15 cellular contexts compared by ENCODE assay signal in genomic region chr15:38588672-38589071, GRCh38. TPM values are rescaled to one million over a fixed set of nuclear protein-coding genes. Genes with fewer than 3 reads are reported as not detected.
DNase-seq lines count a peak whose midpoint lies in the region; ATAC-seq and TF ChIP-seq lines count a peak whose summit lies in the region.
"Had no signal": no experiment of that assay in that cellular context is flagged by ENCODE, and none has a peak within 500 bp of the region (broad histone marks: within the 10 kb centered on the region; RNA-seq: fewer than 3 reads in every experiment).

No MANE protein-coding gene starts in this region.

- H3K4me1 Mint-ChIP-seq in natural killer cell treated with Interleukin-12 subunit alpha and Interleukin-12 subunit beta and Interleukin-15 and Interleukin-18, amount 100 ng/mL, for 72 hours (ENCODE audit: low read depth in 2 of 2), result peaks cover 34 to 46% of the 10 kb centered on the region in 2 donors
- H3K4me1 Mint-ChIP-seq in natural killer cell, result peaks cover 14 to 19% of the 10 kb centered on the region in 2 donors
- peaks cover 14% of the 10 kb centered on the region for H3K4me1 Mint-ChIP-seq in MCF 10A (ENCODE audit: insufficient read depth, unreplicated experiment)

- TF ChIP-seq CTCF in natural killer cell (IDR thresholded peaks at IDR 0.05) (no peak), MCF 10A (IDR thresholded peaks at IDR 0.05; ENCODE audit: unreplicated experiment) (no peak)

- CTCF ChIA-PET in MCF 10A (lab: Yijun Ruan, JAX), result interaction anchor here (0.8 to 4.5 kb wide), 6 partner anchors 18 to 149 kb away, joined by 3 to 23 read pairs (median 4); partner anchors contain the start of gene RASGRP1

- ATAC-seq in natural killer cell treated with Interleukin-12 subunit alpha and Interleukin-12 subunit beta and Interleukin-15 and Interleukin-18, amount 100 ng/mL, for 72 hours, result peak in 1 of 2 donors; percentile 9
- ATAC-seq in natural killer cell (no peak), GM18870 (IDR thresholded peaks at IDR 0.05; ENCODE audit: unreplicated experiment) (no peak), GM18498 (IDR thresholded peaks at IDR 0.05; ENCODE audit: unreplicated experiment) (no peak), HG02870 (IDR thresholded peaks at IDR 0.05; ENCODE audit: unreplicated experiment) (no peak)

- peaks cover 12% of the 10 kb centered on the region for H3K36me3 Mint-ChIP-seq in natural killer cell treated with Interleukin-12 subunit alpha and Interleukin-12 subunit beta and Interleukin-15 and Interleukin-18, amount 100 ng/mL, for 72 hours
- H3K36me3 Mint-ChIP-seq in natural killer cell, result no peaks in the 10 kb centered on the region
- no peaks in the 10 kb centered on the region for H3K36me3 Mint-ChIP-seq in MCF 10A (ENCODE audit: insufficient read depth, unreplicated experiment)

- no peaks in the 10 kb centered on the region for H3K27me3 Mint-ChIP-seq in natural killer cell treated with Interleukin-12 subunit alpha and Interleukin-12 subunit beta and Interleukin-15 and Interleukin-18, amount 100 ng/mL, for 72 hours
- no peaks in the 10 kb centered on the region for H3K27me3 Mint-ChIP-seq in natural killer cell (ENCODE audit: low read depth in 2 of 2)
- peaks cover 4% of the 10 kb centered on the region for H3K27me3 Mint-ChIP-seq in MCF 10A (ENCODE audit: insufficient read depth, unreplicated experiment)

- no TSS peak for BruUV-seq in MCF 10A (replicated peaks; lab: Mats Ljungman, UMichigan)

- intact Hi-C loops in natural killer cell (cut with micrococcal nuclease) (no loop called here), MCF 10A (cut with micrococcal nuclease) (no loop called here)

- peak overlapping the region; percentile 66 to 91 for H3K27ac Mint-ChIP-seq in natural killer cell treated with Interleukin-12 subunit alpha and Interleukin-12 subunit beta and Interleukin-15 and Interleukin-18, amount 100 ng/mL, for 72 hours
- H3K27ac Mint-ChIP-seq in natural killer cell (no peak overlapping the region), MCF 10A (ENCODE audit: low read depth, unreplicated experiment) (no peak overlapping the region)
- H3K27ac Mint-ChIP-seq: activated naive CD4-positive, alpha-beta T cell treated with anti-CD3 and anti-CD28 coated beads, Interleukin-2, amount 10 ng/mL, durations not matched to agents 7 days and 5 days; endodermal cell had no signal

- no peak for DNase-seq in natural killer cell treated with Interleukin-12 subunit alpha and Interleukin-12 subunit beta and Interleukin-15 and Interleukin-18, amount 100 ng/mL, for 72 hours (ENCODE audit: low spot score)
- DNase-seq in natural killer cell (no peak), MCF 10A (ENCODE audit: unreplicated experiment) (peak; percentile 25), kidney glomerular epithelial cell (lab: John Stamatoyannopoulos, UW) (peak; percentile 48), AG08395 (ENCODE audit: low spot score) (no peak)
- DNase-seq: activated naive CD4-positive, alpha-beta T cell treated with anti-CD3 and anti-CD28 coated beads, Interleukin-2, amount 10 ng/mL, durations not matched to agents 7 days and 5 days; central memory CD4-positive, alpha-beta T cell; endodermal cell; Kasumi-1; left cardiac atrium; NCI-H446 treated with DMSO at 0.1 percent for 48 hours; SW 1271 had no signal

- H3K4me3 Mint-ChIP-seq in natural killer cell treated with Interleukin-12 subunit alpha and Interleukin-12 subunit beta and Interleukin-15 and Interleukin-18, amount 100 ng/mL, for 72 hours, result peak overlapping the region; percentile 57
- H3K4me3 Mint-ChIP-seq in natural killer cell (no peak overlapping the region), MCF 10A (ENCODE audit: unreplicated experiment) (no peak overlapping the region)
- H3K4me3 Mint-ChIP-seq: activated naive CD4-positive, alpha-beta T cell treated with anti-CD3 and anti-CD28 coated beads, Interleukin-2, amount 10 ng/mL, durations not matched to agents 7 days and 5 days; endodermal cell had no signal

- POLR2A ChIA-PET in MCF 10A (lab: Yijun Ruan, JAX), result interaction anchor here (0.6 kb wide), 1 partner anchor 10 kb away, joined by 3 read pairs; no protein-coding TSS in a partner anchor

- H3K9me3 Mint-ChIP-seq in natural killer cell treated with Interleukin-12 subunit alpha and Interleukin-12 subunit beta and Interleukin-15 and Interleukin-18, amount 100 ng/mL, for 72 hours, result peaks cover 5% of the 10 kb centered on the region
- peaks cover 0 to 1% of the 10 kb centered on the region in 2 donors for H3K9me3 Mint-ChIP-seq in natural killer cell
- peaks cover 2% of the 10 kb centered on the region for H3K9me3 Mint-ChIP-seq in MCF 10A (ENCODE audit: unreplicated experiment)

RNA-seq across cellular contexts. Expression of gene RASGRP1, which starts 24.1 kb away (rescaled TPM):
- 100 to 1,000 TPM; 154 to 241 TPM for total RNA-seq in natural killer cell treated with Interleukin-12 subunit alpha and Interleukin-12 subunit beta and Interleukin-15 and Interleukin-18, amount 100 ng/mL, for 72 hours
- total RNA-seq in natural killer cell (100 to 1,000 TPM in 1 of 3 donors, 10 to 100 TPM in 2; 65.9 to 122 (median 96.5) TPM), MCF 10A (2022) (not detected in 2 replicates)

Comparison
In these comparisons a context has a peak if more than half of its experiments do, and no peak if none do; other contexts are left out.
1. H3K27ac Mint-ChIP-seq: peak in natural killer cell treated with Interleukin-12 subunit alpha and Interleukin-12 subunit beta and Interleukin-15 and Interleukin-18, amount 100 ng/mL, for 72 hours (2 of 2); none in natural killer cell (0 of 2) and MCF 10A (single experiment).
2. DNase-seq: peak in MCF 10A (single experiment) and kidney glomerular epithelial cell (single experiment); none in natural killer cell treated with Interleukin-12 subunit alpha and Interleukin-12 subunit beta and Interleukin-15 and Interleukin-18, amount 100 ng/mL, for 72 hours (single experiment), natural killer cell (single experiment) and AG08395 (single experiment).
3. RNA of gene RASGRP1, which starts 24.1 kb away (total RNA-seq): 154 to 241 TPM in natural killer cell treated with Interleukin-12 subunit alpha and Interleukin-12 subunit beta and Interleukin-15 and Interleukin-18, amount 100 ng/mL, for 72 hours and 65.9 to 122 TPM in natural killer cell; not detected in MCF 10A; every median in the first group is over 10 times any median in the second.